Comparison of ENCODE assay signal across 9 cellular contexts in the genomic region with DNA sequence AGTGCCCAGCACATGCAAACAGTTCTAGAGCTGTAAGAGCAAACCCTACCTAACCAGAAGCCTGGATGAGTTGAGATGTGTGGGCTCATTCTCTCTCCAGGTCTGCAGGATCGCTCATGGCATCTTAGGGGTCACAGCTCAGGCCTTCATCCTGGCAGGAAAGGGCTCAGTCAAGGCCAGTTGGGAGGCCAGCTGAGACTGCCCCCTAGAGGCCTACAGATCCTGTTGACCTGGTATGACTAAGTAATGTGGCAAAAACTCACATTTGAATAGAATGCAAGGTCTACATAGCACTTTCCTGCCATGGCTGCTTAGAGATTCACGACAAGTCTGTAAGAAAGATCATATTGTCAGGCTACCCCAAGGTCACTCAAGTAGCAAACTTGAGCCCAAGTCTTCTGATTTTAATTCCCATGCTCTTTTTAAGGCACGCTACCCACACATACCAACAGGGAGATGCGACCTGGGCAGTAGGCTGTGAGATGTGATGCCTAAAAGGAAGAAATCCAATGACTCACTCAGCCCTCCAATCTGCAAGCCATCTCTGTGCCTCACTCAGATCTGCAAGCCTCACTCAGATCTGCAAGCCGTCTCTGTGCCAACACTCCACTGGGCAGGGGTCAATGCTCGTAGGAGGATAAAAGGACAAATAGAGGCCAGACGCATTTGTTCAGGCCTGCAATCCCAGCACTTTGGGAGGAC. TPM values are rescaled to one million over a fixed set of nuclear protein-coding genes. Genes with fewer than 3 reads are reported as not detected.
DNase-seq lines count a peak whose midpoint lies in the region; ATAC-seq, FAIRE-seq and TF ChIP-seq lines count a peak whose summit lies in the region.
"Had no signal": no experiment of that assay in that cellular context is flagged by ENCODE, and none has a peak within 500 bp of the region (broad histone marks: within the 10 kb centered on the region; RNA-seq: fewer than 3 reads in every experiment).

No MANE protein-coding gene starts in this region.

- no peaks in the 10 kb centered on the region for H3K27me3 ChIP-seq in pancreas

- WGBS in pancreas, 2 donors = 65 to 69% methylated on average over 7 of the region's 7 CpGs

- no peaks in the 10 kb centered on the region for H3K36me3 ChIP-seq in pancreas

- TF ChIP-seq POLR2A in GM18505 (IDR thresholded peaks at IDR 0.05; ENCODE audit: borderline replicate concordance, extremely low read depth, insufficient read depth, insufficient read length) = no peak

- peak; percentile 69 for TF ChIP-seq CTCF in GM12875 (IDR thresholded peaks at IDR 0.05; ENCODE audit: borderline replicate concordance, insufficient read depth, low read depth, low read length)
- TF ChIP-seq CTCF in epithelial cell of esophagus (IDR thresholded peaks at IDR 0.05; ENCODE audit: insufficient read depth, low read depth, low read length, missing control alignments) = peak; percentile 53
- TF ChIP-seq CTCF in pancreas (IDR thresholded peaks at IDR 0.05) = peak in 3 of 4 donors; percentile 28 to 41 (median 32)

- H3K9me3 ChIP-seq in pancreas = no peaks in the 10 kb centered on the region

- no peaks in the 10 kb centered on the region for H3K4me1 ChIP-seq in pancreas

- FAIRE-seq in pancreas (lab: Jason Lieb, UNC) = no peak

- H3K4me3 ChIP-seq in GM12875 (ENCODE audit: low read depth, low read length) (no peak overlapping the region), epithelial cell of esophagus (ENCODE audit: low read length) (no peak overlapping the region), pancreas (no peak overlapping the region)

- intact Hi-C loops in pancreas (cut with DNase I) = no loop called here

- no peak overlapping the region for H3K27ac ChIP-seq in pancreas

- ATAC-seq in pancreas = peak in 3 of 4 donors; percentile 61 to 79 (median 78)
- no peak for ATAC-seq in GM19023 (IDR thresholded peaks at IDR 0.05; ENCODE audit: unreplicated experiment)
- ATAC-seq in GM18505 (IDR thresholded peaks at IDR 0.05; ENCODE audit: unreplicated experiment) = no peak
- no peak for ATAC-seq in HG02981 (IDR thresholded peaks at IDR 0.05; ENCODE audit: unreplicated experiment)

- DNase-seq in AG20443 (ENCODE audit: low spot score) = peak; percentile 56
- DNase-seq in OCI-M1 (lab: John Stamatoyannopoulos, UW) = peak; percentile 42
- peak; percentile 63 for DNase-seq in epithelial cell of esophagus (ENCODE audit: low read depth)
- peak in 2 of 6 donors; percentile 9 to 56 for DNase-seq in pancreas

RNA-seq across cellular contexts. Expression of gene CAPN8, which starts 5.1 kb away (rescaled TPM):
- total RNA-seq in pancreas = 10 to 100 TPM in 1 of 6 donors, 1 to 10 TPM in 4, under 1 TPM in 1; 0.67 to 12.5 (median 1.4) TPM
- 1 to 10 TPM; 2.2 to 3.6 TPM for polyA plus RNA-seq in pancreas
- total RNA-seq: subcutaneous adipose tissue had no signal

RNA-seq across cellular contexts. Expression of gene CAPN2, which starts 41.7 kb away (rescaled TPM):
- 10 to 100 TPM; 48.2 to 90.0 (median 54.6) TPM for total RNA-seq in pancreas
- 10 to 100 TPM; 55.8 to 59.0 TPM for polyA plus RNA-seq in pancreas

Comparison
In these comparisons a context has a peak if more than half of its experiments do, and no peak if none do; other contexts are left out.
1. ATAC-seq: peak in pancreas (3 of 4); none in GM19023 (single experiment), GM18505 (single experiment) and HG02981 (single experiment).
2. Peak in every context shown above with its lines, with median percentiles within 50 percentile points of each other: CTCF ChIP-seq.